ENCODE assay signal across 27 cellular contexts in genomic region chr20:42945194-42945593, GRCh38.
"Had no signal": no experiment of that assay in that cellular context is flagged by ENCODE, and none has a peak within 500 bp of the region (broad histone marks: within the 10 kb centered on the region; RNA-seq: fewer than 3 reads in every experiment).

No MANE protein-coding gene starts in this region.

- DNase-seq: activated B cell treated with CpG ODN at 0.5 μM for 24 hours; activated CD8-positive, alpha-beta memory T cell treated with anti-CD3 and anti-CD28 coated beads, Interleukin-2, amount 50 U/mL, for 4 hours; activated CD8-positive, alpha-beta T cell treated with anti-CD3 and anti-CD28 coated beads for 36 hours; activated gamma-delta T cell treated with Interleukin-2 at 50 U/mL for 16 hours; activated naive CD4-positive, alpha-beta T cell treated with anti-CD3 and anti-CD28 coated beads, Interleukin-2, amount 10 ng/mL, durations not matched to agents 7 days and 5 days; activated naive CD8-positive, alpha-beta T cell treated with anti-CD3 and anti-CD28 coated beads, Interleukin-2, amount 10 ng/mL, durations not matched to agents 7 days and 5 days; activated T-cell treated with anti-CD3 and anti-CD28 coated beads, Interleukin-2, amount 50 U/mL, for 72 hours; adrenal gland; anterior cingulate cortex; cerebellar nuclear complex; KG1; MG63; MV-4-11; NCI-H1092 treated with DMSO at 0.1 percent for 48 hours; NCI-H1417 treated with DMSO at 0.1 percent for 48 hours; NCI-H1694; NCI-H2029 treated with DMSO at 0.1 percent for 48 hours; NCI-H345; NCI-H510A treated with DMSO at 0.1 percent for 48 hours; NCI-H748 treated with DMSO at 0.1 percent for 48 hours; OCI-M1; Right ventricle myocardium superior; RPMI8226; T-helper 17 cell; T-helper 9 cell had no signal

- H3K9me3 ChIP-seq: adrenal gland, SJSA1 had no signal

- H3K36me3 ChIP-seq: adrenal gland, MG63, SJSA1 had no signal

- H3K27me3 ChIP-seq: adrenal gland, MG63, SJSA1 had no signal

- H3K4me3 ChIP-seq: adrenal gland, MG63, SJSA1 had no signal

- ATAC-seq: activated CD8-positive, alpha-beta T cell treated with anti-CD3 and anti-CD28 coated beads for 36 hours; activated T-cell treated with anti-CD3 and anti-CD28 coated beads, Interleukin-2, amount 50 U/mL, for 72 hours; Panc1; T-helper 17 cell had no signal

- H3K27ac ChIP-seq: adrenal gland, SJSA1 had no signal

- H3K4me1 ChIP-seq: adrenal gland, SJSA1 had no signal
